ENCODE assay signal across 19 cellular contexts in the genomic region with DNA sequence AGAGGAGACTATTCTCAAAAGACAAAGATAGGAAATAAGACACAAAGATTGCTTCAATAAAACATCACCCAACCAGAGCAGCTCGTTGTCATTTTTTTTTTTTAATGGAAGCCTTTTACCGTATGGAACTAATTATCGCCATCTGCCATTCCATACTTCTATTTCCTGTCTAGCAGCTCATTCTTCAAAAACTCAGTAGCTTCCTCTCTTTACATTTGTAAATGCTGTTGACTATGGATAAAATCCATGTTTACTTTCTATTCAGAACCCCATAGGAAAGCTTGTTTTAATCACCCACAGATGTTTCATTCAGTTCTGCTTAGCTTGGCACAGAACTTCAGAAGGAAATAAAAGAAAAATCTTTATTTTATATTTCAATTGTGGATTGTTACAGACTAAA.
DNase-seq lines count a peak whose midpoint lies in the region; ATAC-seq lines count a peak whose summit lies in the region.
"Had no signal": no experiment of that assay in that cellular context is flagged by ENCODE, and none has a peak within 500 bp of the region (broad histone marks: within the 10 kb centered on the region; RNA-seq: fewer than 3 reads in every experiment).

No MANE protein-coding gene starts in this region.

- intact Hi-C loops in activated naive CD4-positive, alpha-beta T cell treated with anti-CD3 and anti-CD28 coated beads for 36 hours (cut with micrococcal nuclease), result no loop called here

- no peak overlapping the region for H3K27ac Mint-ChIP-seq in activated naive CD4-positive, alpha-beta T cell treated with anti-CD3 and anti-CD28 coated beads for 36 hours
- H3K27ac Mint-ChIP-seq: CD8-positive, alpha-beta memory T cell; nephron progenitor cell had no signal

- DNase-seq in DMS 273 (lab: John Stamatoyannopoulos, UW; ENCODE audit: unreplicated experiment) (peak; percentile 71), DMS 273 treated with DMSO at 0.1 percent for 48 hours (lab: John Stamatoyannopoulos, UW) (no peak), NCI-H345 (lab: John Stamatoyannopoulos, UW) (peak; percentile 73), epidermal melanocyte (ENCODE audit: insufficient read length, low spot score) (peak; percentile 19), T-helper 2 cell (no peak), RPMI8226 (no peak)
- no peak for DNase-seq in activated naive CD4-positive, alpha-beta T cell treated with anti-CD3 and anti-CD28 coated beads for 36 hours
- DNase-seq: activated CD8-positive, alpha-beta memory T cell treated with anti-CD3 and anti-CD28 coated beads for 24 hours; activated gamma-delta T cell; CD8-positive, alpha-beta memory T cell; cortex of kidney; H7; lower lobe of right lung; NCI-H187 treated with DMSO at 0.1 percent for 48 hours; nephron progenitor cell; stimulated activated CD4-positive, alpha-beta T cell treated with anti-CD3 and anti-CD28 coated beads, Interleukin-1b, Interleukin-23, amount 100 ng/mL, for 48 hours; stimulated activated CD8-positive, alpha-beta memory T cell treated with anti-CD3 and anti-CD28 coated beads, Interleukin-4, amount 100 ng/mL, for 48 hours had no signal

- no peaks in the 10 kb centered on the region for H3K36me3 Mint-ChIP-seq in activated naive CD4-positive, alpha-beta T cell treated with anti-CD3 and anti-CD28 coated beads for 36 hours (ENCODE audit: low read depth)
- H3K36me3 Mint-ChIP-seq: CD8-positive, alpha-beta memory T cell had no signal

- ATAC-seq in HG03521 (IDR thresholded peaks at IDR 0.05; ENCODE audit: unreplicated experiment), result no peak
- ATAC-seq: K562, lower lobe of right lung had no signal

- no peak overlapping the region for H3K4me3 Mint-ChIP-seq in activated naive CD4-positive, alpha-beta T cell treated with anti-CD3 and anti-CD28 coated beads for 36 hours
- H3K4me3 Mint-ChIP-seq: CD8-positive, alpha-beta memory T cell; nephron progenitor cell had no signal

- no peaks in the 10 kb centered on the region for H3K4me1 Mint-ChIP-seq in activated naive CD4-positive, alpha-beta T cell treated with anti-CD3 and anti-CD28 coated beads for 36 hours (ENCODE audit: low read depth)
- H3K4me1 Mint-ChIP-seq: CD8-positive, alpha-beta memory T cell; nephron progenitor cell had no signal

- CTCF ChIA-PET in activated naive CD4-positive, alpha-beta T cell treated with anti-CD3 and anti-CD28 coated beads for 36 hours (lab: Charles Lee), result no interaction called here

- H3K27me3 Mint-ChIP-seq in activated naive CD4-positive, alpha-beta T cell treated with anti-CD3 and anti-CD28 coated beads for 36 hours (ENCODE audit: low read depth), result peaks cover 10% of the 10 kb centered on the region

- H3K9me3 Mint-ChIP-seq in activated naive CD4-positive, alpha-beta T cell treated with anti-CD3 and anti-CD28 coated beads for 36 hours, result peaks cover 7% of the 10 kb centered on the region

Comparison
In these comparisons a context has a peak if more than half of its experiments do, and no peak if none do; other contexts are left out.
1. DNase-seq: peak in DMS 273 (single experiment), NCI-H345 (single experiment) and epidermal melanocyte (single experiment); none in DMS 273 treated with DMSO at 0.1 percent for 48 hours (single experiment), T-helper 2 cell (0 of 5), RPMI8226 (single experiment) and activated naive CD4-positive, alpha-beta T cell treated with anti-CD3 and anti-CD28 coated beads for 36 hours (single experiment).